In the genomic region with DNA sequence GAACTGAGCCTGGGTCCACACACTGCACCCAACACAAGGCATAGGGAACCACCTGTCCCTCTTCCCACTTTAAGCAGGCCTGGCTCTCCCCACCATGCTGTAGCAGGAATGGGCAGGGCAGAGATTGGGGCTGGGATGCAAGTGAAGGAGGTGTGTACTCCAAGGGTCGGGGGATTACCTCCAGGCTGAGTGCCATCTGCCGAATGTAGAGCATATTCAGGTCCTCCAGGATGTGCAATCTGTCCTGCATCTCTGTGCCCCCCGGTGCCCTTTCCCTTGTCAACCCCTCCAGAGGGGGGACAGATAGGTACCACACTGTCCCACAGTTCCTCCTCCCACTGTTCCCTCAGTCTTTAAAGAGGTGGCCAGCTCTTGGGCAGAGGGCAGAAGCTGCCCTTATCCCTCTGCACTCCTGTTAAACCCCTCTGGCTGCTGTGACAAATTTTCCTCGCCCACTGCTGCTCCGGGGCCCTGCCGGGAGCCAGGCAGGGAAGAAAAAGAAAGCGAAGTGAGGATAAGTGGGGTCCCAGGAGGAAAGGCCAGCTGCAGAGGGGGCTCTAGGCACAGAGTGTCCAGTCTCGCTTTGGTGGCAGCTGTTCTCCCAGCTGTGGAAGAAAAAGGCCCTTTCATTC, we compare ENCODE assay signal across 8 cellular contexts. TPM values are rescaled to one million over a fixed set of nuclear protein-coding genes. Genes with fewer than 3 reads are reported as not detected.
A peak's percentile ranks its signal among the peaks of the same experiment; 100 is the strongest.
DNase-seq lines count a peak whose midpoint lies in the region; ATAC-seq and TF ChIP-seq lines count a peak whose summit lies in the region.

No MANE protein-coding gene starts in this region.

- in situ Hi-C loops in HAP-1 (cut with MboI; ENCODE audit: low sequenced_read_pairs) = no loop called here

- H3K9me3 ChIP-seq in HAP-1 = no peaks in the 10 kb centered on the region
- no peaks in the 10 kb centered on the region for H3K9me3 ChIP-seq in ascending aorta
- H3K9me3 ChIP-seq in spleen = no peaks in the 10 kb centered on the region

- no peak for TF ChIP-seq POLR2A in spleen (IDR thresholded peaks at IDR 0.05)

- H3K9me3 Mint-ChIP-seq in immature natural killer cell = no peaks in the 10 kb centered on the region

- intact Hi-C loops in ascending aorta (cut with DNase I) (loop anchor here (1.0 kb wide), 1 partner anchor 18 kb away; a partner anchor contains a TSS), spleen (cut with DNase I; ENCODE audit: low total_unique reads) (no loop called here)

- WGBS in spleen, 5 donors = 33 to 43% (median 37%) methylated on average over 8 of the region's 8 CpGs

- peak overlapping the region in 5 of 6 donors; percentile 48 to 85 (median 82) for H3K27ac Mint-ChIP-seq in immature natural killer cell

- no peak for ATAC-seq in HG03045 (IDR thresholded peaks at IDR 0.05; ENCODE audit: unreplicated experiment)
- no peak for ATAC-seq in GM21619 (IDR thresholded peaks at IDR 0.05; ENCODE audit: unreplicated experiment)
- ATAC-seq in HG02642 (IDR thresholded peaks at IDR 0.05; ENCODE audit: poor library complexity, unreplicated experiment) = no peak

- peaks cover 6 to 8% (median 6%) of the 10 kb centered on the region in 3 donors for H3K27me3 Mint-ChIP-seq in immature natural killer cell (ENCODE audit: low read depth in 3 of 3)

- TF ChIP-seq CTCF in ascending aorta (IDR thresholded peaks at IDR 0.05) (no peak), spleen (IDR thresholded peaks at IDR 0.05 in 8 of 11, conservative IDR thresholded peaks at IDR 0.05 in 3 of 11) (no peak)

- H3K36me3 ChIP-seq in HAP-1 (replicated peaks) (no peaks in the 10 kb centered on the region; the same call in 1 of the 2 replicates), ascending aorta (no peaks in the 10 kb centered on the region), spleen (no peaks in the 10 kb centered on the region)

- H3K4me3 ChIP-seq in HAP-1 (peak overlapping the region; percentile 41), ascending aorta (peak overlapping the region; percentile 68), spleen (peak overlapping the region; percentile 34 to 68 (median 42))

- H3K36me3 Mint-ChIP-seq in immature natural killer cell = no peaks in the 10 kb centered on the region

- peak overlapping the region; percentile 18 to 83 (median 81) for H3K4me3 Mint-ChIP-seq in immature natural killer cell

- no peaks in the 10 kb centered on the region for H3K27me3 ChIP-seq in HAP-1 (ENCODE audit: low read depth)
- H3K27me3 ChIP-seq in ascending aorta = no peaks in the 10 kb centered on the region
- peaks cover 0 to 53% (median 24%) of the 10 kb centered on the region in 7 donors for H3K27me3 ChIP-seq in spleen (replicated peaks in 1 of 7)

- H3K27ac ChIP-seq in ascending aorta = peak overlapping the region; percentile 77 to 86
- peak overlapping the region in 6 of 8 donors; percentile 42 to 74 (median 70) for H3K27ac ChIP-seq in spleen

- H3K4me1 ChIP-seq in HAP-1 = peaks cover 26% of the 10 kb centered on the region
- H3K4me1 ChIP-seq in ascending aorta = peaks cover 12 to 30% of the 10 kb centered on the region in 2 donors
- peaks cover 13 to 65% (median 38%) of the 10 kb centered on the region in 6 donors for H3K4me1 ChIP-seq in spleen

- DNase-seq in HAP-1 (ENCODE audit: low spot score in 2 of 2) (no peak), ascending aorta (ENCODE audit: low spot score in 2 of 2) (no peak), immature natural killer cell (no peak), spleen (peak; percentile 61), NCI-H345 treated with DMSO at 0.1 percent for 48 hours (lab: John Stamatoyannopoulos, UW; ENCODE audit: unreplicated experiment) (no peak)

- H3K4me1 Mint-ChIP-seq in immature natural killer cell = peaks cover 27 to 29% of the 10 kb centered on the region in 2 donors

RNA-seq across cellular contexts. Expression of a gene that starts 2.2 kb away (rescaled TPM):
- total RNA-seq in ascending aorta (9.5 TPM), spleen (10 to 100 TPM in 3 of 7 donors, 1 to 10 TPM in 4; 5.0 to 11.1 (median 9.8) TPM)
- polyA plus RNA-seq in immature natural killer cell (10 to 100 TPM in 1 of 3 donors, 1 to 10 TPM in 2; 5.8 to 10.8 (median 8.4) TPM), spleen (1 to 10 TPM; 3.2 to 6.9 (median 3.4) TPM)

RNA-seq across cellular contexts. Expression of a gene that starts 15.4 kb away (rescaled TPM):
- total RNA-seq in ascending aorta (79.4 TPM), spleen (10 to 100 TPM in 6 of 7 donors, 1 to 10 TPM in 1; 9.0 to 42.9 (median 28.6) TPM)
- polyA plus RNA-seq in immature natural killer cell (10 to 100 TPM in 1 of 3 donors, 1 to 10 TPM in 2; 3.9 to 11.1 (median 9.3) TPM), spleen (10 to 100 TPM; 36.7 to 50.3 (median 43.7) TPM)

RNA-seq across cellular contexts. Expression of a gene that starts 18.0 kb away (rescaled TPM):
- total RNA-seq in ascending aorta (5.5 TPM), spleen (10 to 100 TPM; 15.1 to 24.3 (median 17.9) TPM)
- polyA plus RNA-seq in immature natural killer cell (10 to 100 TPM; 38.0 to 94.8 (median 47.7) TPM), spleen (10 to 100 TPM; 23.7 to 26.0 (median 24.4) TPM)

RNA-seq across cellular contexts. Expression of a gene that starts 18.1 kb away (rescaled TPM):
- total RNA-seq in ascending aorta = 10.3 TPM
- 1 to 10 TPM in 2 of 3 donors, not detected in 1; 1.6 TPM for polyA plus RNA-seq in immature natural killer cell
- 1 to 10 TPM; 1.7 to 4.0 (median 2.8) TPM for total RNA-seq in spleen
- polyA plus RNA-seq in spleen = 1 to 10 TPM; 3.2 to 5.7 (median 5.1) TPM

RNA-seq across cellular contexts. Expression of a gene that starts 18.7 kb away (rescaled TPM):
- total RNA-seq in ascending aorta (18.1 TPM), spleen (10 to 100 TPM; 39.5 to 80.7 (median 58.5) TPM)
- polyA plus RNA-seq in immature natural killer cell (10 to 100 TPM; 45.6 to 56.1 (median 54.0) TPM), spleen (10 to 100 TPM; 64.7 to 84.2 (median 78.8) TPM)
